ENCODE assay signal across 23 cellular contexts in genomic region chr7:92665926-92666325, GRCh38.
DNase-seq lines count a peak whose midpoint lies in the region; ATAC-seq and TF ChIP-seq lines count a peak whose summit lies in the region.
"Had no signal": no experiment of that assay in that cellular context is flagged by ENCODE, and none has a peak within 500 bp of the region (broad histone marks: within the 10 kb centered on the region; RNA-seq: fewer than 3 reads in every experiment).

No MANE protein-coding gene starts in this region.

- H3K27me3 ChIP-seq in DND-41 (ENCODE audit: insufficient read depth, low read length, poor library complexity) (no peaks in the 10 kb centered on the region), brain microvascular endothelial cell (replicated peaks) (no peaks in the 10 kb centered on the region)
- H3K27me3 ChIP-seq: MG63, stomach, tibial nerve had no signal

- no peak overlapping the region for H3K9ac ChIP-seq in DND-41 (ENCODE audit: low read depth, low read length)

- no peaks in the 10 kb centered on the region for H3K27me3 Mint-ChIP-seq in activated CD4-positive, alpha-beta T cell treated with anti-CD3 and anti-CD28 coated beads, Interleukin-2, amount 10 ng/mL, durations not matched to agents 24 days and 14 days
- H3K27me3 Mint-ChIP-seq in T-helper 17 cell: no peaks in the 10 kb centered on the region
- H3K27me3 Mint-ChIP-seq: CD4-positive, CD25-positive, alpha-beta regulatory T cell had no signal

- DNase-seq in activated CD4-positive, alpha-beta T cell treated with anti-CD3 and anti-CD28 coated beads, Interleukin-2, amount 10 ng/mL, durations not matched to agents 24 days and 14 days: no peak
- DNase-seq in activated CD4-positive, alpha-beta T cell treated with anti-CD3 and anti-CD28 coated beads for 4 hours: no peak
- DNase-seq in DND-41: no peak
- no peak for DNase-seq in T-helper 17 cell
- no peak for DNase-seq in brain microvascular endothelial cell
- DNase-seq in superior temporal gyrus (ENCODE audit: extremely low spot score): no peak
- no peak for DNase-seq in GM20000 (ENCODE audit: low spot score)
- DNase-seq: activated CD4-positive, CD25-positive, alpha-beta regulatory T cell; activated effector memory CD4-positive, alpha-beta T cell treated with Interleukin-2 at 50 U/mL for 16 hours; CD4-positive, CD25-positive, alpha-beta regulatory T cell; effector memory CD4-positive, alpha-beta T cell; left ventricle myocardium superior; MG63; NCI-H1105 treated with DMSO at 0.1 percent for 48 hours; NCI-H2029; NCI-H526 treated with DMSO at 0.1 percent for 48 hours; PC-9; stomach had no signal

- H3K9me3 ChIP-seq in DND-41 (ENCODE audit: insufficient read depth, low read length, severe bottlenecking) (no peaks in the 10 kb centered on the region), T-helper 17 cell (ENCODE audit: control insufficient read depth, low read length, poor library complexity, severe bottlenecking) (no peaks in the 10 kb centered on the region)
- H3K9me3 ChIP-seq: MG63, stomach, tibial nerve had no signal

- H3K27ac Mint-ChIP-seq in activated CD4-positive, alpha-beta T cell treated with anti-CD3 and anti-CD28 coated beads, Interleukin-2, amount 10 ng/mL, durations not matched to agents 24 days and 14 days: peak overlapping the region; percentile 93
- H3K27ac Mint-ChIP-seq in T-helper 17 cell: peak overlapping the region; percentile 93
- H3K27ac Mint-ChIP-seq: CD4-positive, CD25-positive, alpha-beta regulatory T cell had no signal

- peaks cover 39% of the 10 kb centered on the region for H3K4me1 Mint-ChIP-seq in activated CD4-positive, alpha-beta T cell treated with anti-CD3 and anti-CD28 coated beads, Interleukin-2, amount 10 ng/mL, durations not matched to agents 24 days and 14 days
- peaks cover 21% of the 10 kb centered on the region for H3K4me1 Mint-ChIP-seq in T-helper 17 cell

- ATAC-seq in DND-41 (ENCODE audit: insufficient read depth, low read depth) (no peak), T-helper 17 cell (no peak), HG03457 (IDR thresholded peaks at IDR 0.05; ENCODE audit: unreplicated experiment) (no peak)
- ATAC-seq: left ventricle myocardium superior, Right ventricle myocardium inferior had no signal

- H3K4me3 Mint-ChIP-seq in activated CD4-positive, alpha-beta T cell treated with anti-CD3 and anti-CD28 coated beads, Interleukin-2, amount 10 ng/mL, durations not matched to agents 24 days and 14 days: peak overlapping the region; percentile 29
- no peak overlapping the region for H3K4me3 Mint-ChIP-seq in T-helper 17 cell
- H3K4me3 Mint-ChIP-seq: CD4-positive, CD25-positive, alpha-beta regulatory T cell had no signal

- H2AFZ ChIP-seq in DND-41 (ENCODE audit: low read depth, low read length): no peak overlapping the region
- H2AFZ ChIP-seq: PC-9 had no signal

- H3K27ac ChIP-seq in DND-41 (ENCODE audit: low read length) (peak overlapping the region; percentile 4; the same call in 1 of the 2 replicates), brain microvascular endothelial cell (peak overlapping the region; percentile 30)
- H3K27ac ChIP-seq: coronary artery, PC-9, skin epidermis, stomach, tibial nerve had no signal

- H3K4me1 ChIP-seq in DND-41 (ENCODE audit: insufficient read depth, low read length): peaks cover 62% of the 10 kb centered on the region

- peaks cover 92% of the 10 kb centered on the region for H3K36me3 ChIP-seq in DND-41 (ENCODE audit: insufficient read depth, low read length)
- peaks cover 7% of the 10 kb centered on the region for H3K36me3 ChIP-seq in brain microvascular endothelial cell (replicated peaks)

- H3K36me3 Mint-ChIP-seq in activated CD4-positive, alpha-beta T cell treated with anti-CD3 and anti-CD28 coated beads, Interleukin-2, amount 10 ng/mL, durations not matched to agents 24 days and 14 days (ENCODE audit: low read depth): peaks cover 47% of the 10 kb centered on the region
- H3K36me3 Mint-ChIP-seq in T-helper 17 cell (ENCODE audit: low read depth): peaks cover 3% of the 10 kb centered on the region

- intact Hi-C loops in activated CD4-positive, alpha-beta T cell treated with anti-CD3 and anti-CD28 coated beads, Interleukin-2, amount 10 ng/mL, durations not matched to agents 24 days and 14 days (cut with micrococcal nuclease): no loop called here

- peaks cover 96% of the 10 kb centered on the region for H3K79me2 ChIP-seq in DND-41 (ENCODE audit: insufficient read depth, low read length)

- H3K9me3 Mint-ChIP-seq in activated CD4-positive, alpha-beta T cell treated with anti-CD3 and anti-CD28 coated beads, Interleukin-2, amount 10 ng/mL, durations not matched to agents 24 days and 14 days: peaks cover 4% of the 10 kb centered on the region
- H3K9me3 Mint-ChIP-seq: CD4-positive, CD25-positive, alpha-beta regulatory T cell had no signal

- peaks cover 9% of the 10 kb centered on the region; the same call in 1 of the 2 replicates for H4K20me1 ChIP-seq in DND-41 (ENCODE audit: insufficient read depth, low read length)

- in situ Hi-C loops in brain microvascular endothelial cell (cut with HindIII; ENCODE audit: low pct_ligation_motif_present, low sequenced_read_pairs): no loop called here

- H3K4me2 ChIP-seq in DND-41 (ENCODE audit: insufficient read depth, low read length): no peak overlapping the region
- H3K4me2 ChIP-seq: PC-9 had no signal

- H3K4me3 ChIP-seq in DND-41 (ENCODE audit: low read depth in 1 of 2, low read length in 2 of 2) (no peak overlapping the region), brain microvascular endothelial cell (ENCODE audit: low read depth, low read length) (no peak overlapping the region)
- H3K4me3 ChIP-seq: coronary artery, MG63, PC-9, skin epidermis, stomach, tibial nerve had no signal

- TF ChIP-seq CTCF in DND-41 (IDR thresholded peaks at IDR 0.05; ENCODE audit: borderline replicate concordance, extremely low read depth, low read length, poor library complexity, severe bottlenecking): no peak
- TF ChIP-seq CTCF in brain microvascular endothelial cell (IDR thresholded peaks at IDR 0.05; ENCODE audit: low read depth, low read length, missing control alignments): no peak
- no peak for TF ChIP-seq CTCF in GM20000 (IDR thresholded peaks at IDR 0.05; ENCODE audit: extremely low read depth, missing control alignments)
